ENCODE assay signal across 13 cellular contexts in the genomic region with DNA sequence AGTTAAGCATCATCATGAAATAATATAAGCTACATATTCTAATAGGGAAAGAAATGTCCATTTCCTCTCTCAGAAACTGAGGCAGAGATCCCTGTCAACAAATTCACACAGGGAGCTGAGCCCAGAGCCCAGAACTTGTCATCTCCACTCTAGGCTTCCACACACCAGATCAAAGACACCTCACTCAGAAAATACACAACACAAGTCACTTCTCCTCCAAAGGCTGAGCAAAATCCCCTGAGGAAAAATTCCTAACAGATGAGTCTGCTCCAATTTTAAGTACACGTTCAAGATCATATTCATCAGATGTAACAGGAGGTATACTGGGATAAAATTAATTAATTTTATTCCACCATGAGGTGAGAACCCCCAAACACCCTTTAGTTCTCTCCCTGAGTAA.
DNase-seq lines count a peak whose midpoint lies in the region; FAIRE-seq and TF ChIP-seq lines count a peak whose summit lies in the region.
"Had no signal": no experiment of that assay in that cellular context is flagged by ENCODE, and none has a peak within 500 bp of the region (broad histone marks: within the 10 kb centered on the region; RNA-seq: fewer than 3 reads in every experiment).

No MANE protein-coding gene starts in this region.

- H3K79me2 ChIP-seq in endothelial cell of umbilical vein (ENCODE audit: control insufficient read depth, insufficient read depth, low read length): no peaks in the 10 kb centered on the region
- no peaks in the 10 kb centered on the region for H3K79me2 ChIP-seq in OCI-LY7 (ENCODE audit: insufficient read depth, low read depth, low read length)

- H4K20me1 ChIP-seq in endothelial cell of umbilical vein (replicated peaks; ENCODE audit: control insufficient read depth, extremely low read depth, insufficient read depth, low read length) (no peaks in the 10 kb centered on the region), OCI-LY7 (ENCODE audit: insufficient read depth, low read length) (no peaks in the 10 kb centered on the region)

- no peak overlapping the region for H3K4me3 ChIP-seq in endothelial cell of umbilical vein (replicated peaks in 1 of 3; ENCODE audit: insufficient read depth in 1 of 3, low read depth in 1 of 3, low read length in 3 of 3)
- no peak overlapping the region for H3K4me3 ChIP-seq in OCI-LY7 (ENCODE audit: low read depth, low read length, poor library complexity, severe bottlenecking)
- H3K4me3 ChIP-seq in H7 (ENCODE audit: insufficient read depth, low read depth, low read length): no peak overlapping the region

- TF ChIP-seq CTCF in Calu3 (IDR thresholded peaks at IDR 0.05; ENCODE audit: unreplicated experiment) (no peak), endothelial cell of umbilical vein (IDR thresholded peaks at IDR 0.05; ENCODE audit: extremely low read depth in 1 of 2, insufficient read depth in 1 of 2, low read depth in 1 of 2, low read length in 2 of 2) (no peak), osteocyte (IDR thresholded peaks at IDR 0.05) (no peak), OCI-LY7 (conservative IDR thresholded peaks at IDR 0.05; ENCODE audit: low read length) (no peak)

- H3K27ac ChIP-seq in endothelial cell of umbilical vein (ENCODE audit: insufficient read depth, low read depth, low read length) (peak overlapping the region; percentile 97), OCI-LY7 (ENCODE audit: low read depth, low read length, poor library complexity, severe bottlenecking) (no peak overlapping the region)

- H3K4me1 Mint-ChIP-seq in Calu3 (ENCODE audit: low read depth, unreplicated experiment) (peaks cover 33% of the 10 kb centered on the region), osteocyte (ENCODE audit: unreplicated experiment) (peaks cover 38% of the 10 kb centered on the region)

- FAIRE-seq in endothelial cell of umbilical vein (lab: Jason Lieb, UNC): no peak

- CTCF ChIA-PET in Calu3 (lab: Charles Lee) (interaction anchor here (0.7 kb wide), 1 partner anchor 81 kb away, joined by 3 read pairs; no protein-coding TSS in a partner anchor), endothelial cell of umbilical vein (lab: Charles Lee) (interaction anchor here (1.2 to 1.6 kb wide), 3 partner anchors 12 to 239 kb away, joined by 3 to 5 read pairs (median 4); no protein-coding TSS in a partner anchor), OCI-LY7 (lab: Charles Lee; ENCODE audit: unreplicated experiment) (no interaction called here)

- H3K27me3 Mint-ChIP-seq in Calu3 (ENCODE audit: unreplicated experiment): no peaks in the 10 kb centered on the region
- H3K27me3 Mint-ChIP-seq in osteocyte (ENCODE audit: unreplicated experiment): no peaks in the 10 kb centered on the region

- H3K9me3 ChIP-seq in endothelial cell of umbilical vein (replicated peaks; ENCODE audit: control insufficient read depth, insufficient read depth, low read length): no peaks in the 10 kb centered on the region
- no peaks in the 10 kb centered on the region for H3K9me3 ChIP-seq in OCI-LY7 (ENCODE audit: low read length)

- no peak for TF ChIP-seq POLR2A in endothelial cell of umbilical vein (IDR thresholded peaks at IDR 0.05; ENCODE audit: low read depth, low read length)

- H3K4me2 ChIP-seq in endothelial cell of umbilical vein (ENCODE audit: insufficient read depth, low read length) (peak overlapping the region; percentile 81), OCI-LY7 (ENCODE audit: low read length) (no peak overlapping the region)

- H3K9ac ChIP-seq in endothelial cell of umbilical vein (replicated peaks; ENCODE audit: extremely low read depth, insufficient read depth, low read length): peak overlapping the region; percentile 82

- BruUV-seq in Calu3 (replicated peaks; lab: Mats Ljungman, UMichigan) (no TSS peak), endothelial cell of umbilical vein (replicated peaks; lab: Mats Ljungman, UMichigan) (no TSS peak), OCI-LY7 (replicated peaks; lab: Mats Ljungman, UMichigan) (no TSS peak)

- H3K4me1 ChIP-seq in endothelial cell of umbilical vein (ENCODE audit: control insufficient read depth, extremely low read depth, insufficient read depth, low read length): peaks cover 46% of the 10 kb centered on the region
- no peaks in the 10 kb centered on the region for H3K4me1 ChIP-seq in OCI-LY7 (ENCODE audit: insufficient read depth, low read length, poor library complexity, severe bottlenecking)

- H3K36me3 Mint-ChIP-seq in Calu3 (ENCODE audit: insufficient read depth, unreplicated experiment) (no peaks in the 10 kb centered on the region), osteocyte (ENCODE audit: unreplicated experiment) (peaks cover 13% of the 10 kb centered on the region)

- no peak for DNase-seq in Calu3
- DNase-seq in RKO (ENCODE audit: low spot score): peak; percentile 30
- DNase-seq in endothelial cell of umbilical vein (ENCODE audit: low read depth, low spot score): peak; percentile 53
- no peak for DNase-seq in osteocyte (ENCODE audit: extremely low spot score, unreplicated experiment)
- DNase-seq in activated gamma-delta T cell (lab: John Stamatoyannopoulos, UW): no peak
- DNase-seq in GM19240 (ENCODE audit: insufficient read length, low spot score): no peak
- no peak for DNase-seq in OCI-LY7 (ENCODE audit: low spot score)
- DNase-seq in H7: no peak
- DNase-seq: activated CD8-positive, alpha-beta memory T cell treated with anti-CD3 and anti-CD28 coated beads, Interleukin-2, amount 50 U/mL, for 48 hours; COR-L47; NCI-H1048; NCI-H510A; SHP77 had no signal

- H2AFZ ChIP-seq in endothelial cell of umbilical vein (ENCODE audit: low read depth, low read length) (no peak overlapping the region), OCI-LY7 (ENCODE audit: low read length) (no peak overlapping the region)

- intact Hi-C loops in Calu3 (cut with micrococcal nuclease; ENCODE audit: unreplicated experiment) (loop anchor here (10.0 kb wide), 2 partner anchors 118 to 142 kb away; no protein-coding TSS in a partner anchor), endothelial cell of umbilical vein (cut with micrococcal nuclease) (loop anchor here (5.0 kb wide), 1 partner anchor 116 kb away; no protein-coding TSS in a partner anchor), OCI-LY7 (cut with micrococcal nuclease; ENCODE audit: unreplicated experiment) (loop anchor here (10.0 kb wide), 1 partner anchor 152 kb away; no protein-coding TSS in a partner anchor)

- H3K9me1 ChIP-seq in endothelial cell of umbilical vein (replicated peaks; ENCODE audit: control insufficient read depth, extremely low read depth, insufficient read depth, low read length): no peaks in the 10 kb centered on the region

- H3K36me3 ChIP-seq in endothelial cell of umbilical vein (ENCODE audit: control insufficient read depth in 2 of 2, extremely low read depth in 1 of 2, insufficient read depth in 2 of 2, low read length in 2 of 2) (no peaks in the 10 kb centered on the region), OCI-LY7 (ENCODE audit: insufficient read depth, low read length) (no peaks in the 10 kb centered on the region), H7 (replicated peaks; ENCODE audit: control insufficient read depth, insufficient read depth, low read length) (no peaks in the 10 kb centered on the region)

- dilution Hi-C loops in endothelial cell of umbilical vein (cut with MboI; ENCODE audit: extremely low pct_ligation_motif_present, low sequenced_read_pairs): no loop called here

- H3K9me3 Mint-ChIP-seq in Calu3 (ENCODE audit: low read depth, unreplicated experiment): no peaks in the 10 kb centered on the region
- H3K9me3 Mint-ChIP-seq in osteocyte (ENCODE audit: unreplicated experiment): no peaks in the 10 kb centered on the region

- H3K27ac Mint-ChIP-seq in Calu3 (ENCODE audit: unreplicated experiment): peak overlapping the region; percentile 56
- H3K27ac Mint-ChIP-seq in osteocyte (ENCODE audit: unreplicated experiment): peak overlapping the region; percentile 56

- POLR2A ChIA-PET in endothelial cell of umbilical vein (lab: Charles Lee): interaction anchor here (2.2 kb wide), 1 partner anchor 11 kb away, joined by 12 read pairs; no protein-coding TSS in a partner anchor
- POLR2A ChIA-PET in OCI-LY7 (lab: Charles Lee): interaction anchor here (0.8 kb wide), 1 partner anchor 10 kb away, joined by 4 read pairs; no protein-coding TSS in a partner anchor

- no peaks in the 10 kb centered on the region for H3K9me2 ChIP-seq in OCI-LY7 (ENCODE audit: insufficient read depth, low read length)

- H3K4me3 Mint-ChIP-seq in Calu3 (ENCODE audit: low read depth, unreplicated experiment) (no peak overlapping the region), osteocyte (ENCODE audit: unreplicated experiment) (no peak overlapping the region)

- H3K27me3 ChIP-seq in endothelial cell of umbilical vein (ENCODE audit: control insufficient read depth in 2 of 2, insufficient read depth in 2 of 2, low read length in 2 of 2) (no peaks in the 10 kb centered on the region), H7 (ENCODE audit: control insufficient read depth, insufficient read depth, low read length) (no peaks in the 10 kb centered on the region)

TF ChIP-seq in endothelial cell of umbilical vein, 7 proteins besides CTCF, POLR2A, EP300 and RAD21:
- TF ChIP-seq, protein P1, sequence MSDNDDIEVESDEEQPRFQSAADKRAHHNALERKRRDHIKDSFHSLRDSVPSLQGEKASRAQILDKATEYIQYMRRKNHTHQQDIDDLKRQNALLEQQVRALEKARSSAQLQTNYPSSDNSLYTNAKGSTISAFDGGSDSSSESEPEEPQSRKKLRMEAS (IDR thresholded peaks at IDR 0.05; ENCODE audit: insufficient read depth, insufficient read length): no peak
- TF ChIP-seq FOS (IDR thresholded peaks at IDR 0.05; ENCODE audit: borderline replicate concordance, insufficient read depth, low read length): no peak
- TF ChIP-seq POLR2AphosphoS5 (IDR thresholded peaks at IDR 0.05; ENCODE audit: insufficient read depth, low read depth, low read length): no peak
- no peak for TF ChIP-seq MYC (IDR thresholded peaks at IDR 0.05; ENCODE audit: low read depth, low read length)
- no peak for TF ChIP-seq GATA2 (IDR thresholded peaks at IDR 0.05; ENCODE audit: insufficient read depth, insufficient read length, low read depth, low read length)
- no peak for TF ChIP-seq EZH2 (IDR thresholded peaks at IDR 0.05; ENCODE audit: borderline replicate concordance, low read depth, low read length, severe bottlenecking)
- peak; percentile 10 for TF ChIP-seq JUN (IDR thresholded peaks at IDR 0.05; ENCODE audit: borderline replicate concordance, insufficient read depth, insufficient read length, low read depth)

Comparison
In these comparisons a context has a peak if more than half of its experiments do, and no peak if none do; other contexts are left out.
1. DNase-seq: peak in RKO (single experiment) and endothelial cell of umbilical vein (single experiment); none in Calu3 (single experiment), osteocyte (single experiment), activated gamma-delta T cell (single experiment), GM19240 (single experiment), OCI-LY7 (single experiment) and H7 (single experiment).